In the genomic region with DNA sequence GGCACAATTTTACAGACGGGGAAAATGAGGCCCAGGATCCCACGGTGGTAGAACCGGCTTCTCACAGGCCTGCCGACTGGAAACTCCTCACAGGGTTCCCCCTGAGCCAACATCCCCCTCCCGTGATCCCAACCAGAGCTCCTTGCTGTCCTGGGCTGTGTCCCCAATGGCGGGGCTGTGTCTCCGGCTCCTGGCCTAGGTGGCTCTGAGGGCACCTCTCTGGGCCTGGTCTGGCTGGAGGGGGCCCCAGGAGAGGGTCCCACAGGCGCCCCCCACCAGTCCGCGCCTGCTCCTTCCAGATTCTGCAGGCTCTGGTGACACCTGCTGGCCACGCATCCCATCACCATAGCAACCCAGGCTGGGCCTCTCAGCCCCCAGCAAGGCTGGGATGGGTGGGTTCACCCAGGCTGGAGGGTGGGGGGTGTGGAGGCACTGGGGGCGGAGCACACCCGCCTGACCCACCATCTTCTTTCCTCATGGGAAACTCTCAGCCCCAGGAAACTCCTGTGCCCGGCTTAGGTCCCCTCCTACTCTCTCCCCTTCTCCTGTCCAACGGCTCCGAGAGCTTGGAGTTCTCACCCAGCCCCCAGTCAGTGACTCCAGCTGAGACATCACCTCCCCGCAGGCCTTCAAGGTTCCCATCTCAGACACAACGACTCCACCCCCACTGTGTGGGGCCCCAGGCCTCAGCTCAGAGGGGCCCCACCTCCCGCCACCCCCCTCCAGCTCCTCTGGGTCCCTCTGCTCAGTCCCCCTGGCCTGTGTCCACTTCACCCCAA, we compare ENCODE assay signal across 9 cellular contexts. TPM values are rescaled to one million over a fixed set of nuclear protein-coding genes. Genes with fewer than 3 reads are reported as not detected.
A peak's percentile ranks its signal among the peaks of the same experiment; 100 is the strongest.
DNase-seq lines count a peak whose midpoint lies in the region; ATAC-seq, FAIRE-seq and TF ChIP-seq lines count a peak whose summit lies in the region.
"Had no signal": no experiment of that assay in that cellular context is flagged by ENCODE, and none has a peak within 500 bp of the region (broad histone marks: within the 10 kb centered on the region; RNA-seq: fewer than 3 reads in every experiment).

No MANE protein-coding gene starts in this region.

- ATAC-seq in pancreas (peak; percentile 51 to 88 (median 81)), HG03432 (IDR thresholded peaks at IDR 0.05; ENCODE audit: unreplicated experiment) (no peak)

- H3K36me3 ChIP-seq in pancreas = no peaks in the 10 kb centered on the region

- H3K4me1 ChIP-seq in pancreas = no peaks in the 10 kb centered on the region

- DNase-seq in DMS53 (lab: John Stamatoyannopoulos, UW) (peak; percentile 66), DMS53 treated with DMSO at 0.1 percent for 48 hours (lab: John Stamatoyannopoulos, UW; ENCODE audit: unreplicated experiment) (no peak), NCI-H2227 (lab: John Stamatoyannopoulos, UW; ENCODE audit: unreplicated experiment) (peak; percentile 77), germinal center (ENCODE audit: low spot score) (peak; percentile 33), pancreas (peak; percentile 21 to 84 (median 56)), NCI-H510A treated with DMSO at 0.1 percent for 48 hours (lab: John Stamatoyannopoulos, UW) (no peak)
- DNase-seq in activated T-helper 9 cell treated with anti-CD3 and anti-CD28 coated beads, Interleukin-2, amount 50 U/mL, for 16 hours (ENCODE audit: low read depth) = peak; percentile 16

- intact Hi-C loops in pancreas (cut with DNase I) = loop anchor here (5.0 to 10.0 kb wide), 3 partner anchors 76 to 213 kb away; no protein-coding TSS in a partner anchor

- no peaks in the 10 kb centered on the region for H3K27me3 ChIP-seq in pancreas

- no peaks in the 10 kb centered on the region for H3K9me3 ChIP-seq in pancreas

- peak; percentile 29 to 56 (median 45) for TF ChIP-seq CTCF in pancreas (IDR thresholded peaks at IDR 0.05)

- no peak for FAIRE-seq in pancreas (lab: Jason Lieb, UNC)
- FAIRE-seq: A204.1 had no signal

- H3K27ac ChIP-seq in pancreas = no peak overlapping the region

- H3K4me3 ChIP-seq in pancreas = no peak overlapping the region

- 20 to 26% methylated on average over 19 of the region's 19 CpGs for WGBS in pancreas, 2 donors

RNA-seq across cellular contexts. Expression of a gene that starts 27.1 kb away (rescaled TPM):
- 10 to 100 TPM; 32.3 to 47.0 (median 36.9) TPM for total RNA-seq in pancreas
- 10 to 100 TPM; 30.1 to 80.6 TPM for polyA plus RNA-seq in pancreas

Comparison
In these comparisons a context has a peak if more than half of its experiments do, and no peak if none do; other contexts are left out.
1. DNase-seq: peak in DMS53 (single experiment), NCI-H2227 (single experiment), activated T-helper 9 cell treated with anti-CD3 and anti-CD28 coated beads, Interleukin-2, amount 50 U/mL, for 16 hours (single experiment), germinal center (single experiment) and pancreas (6 of 6); none in DMS53 treated with DMSO at 0.1 percent for 48 hours (single experiment) and NCI-H510A treated with DMSO at 0.1 percent for 48 hours (single experiment).